31 cellular contexts compared by ENCODE assay signal in the genomic region with DNA sequence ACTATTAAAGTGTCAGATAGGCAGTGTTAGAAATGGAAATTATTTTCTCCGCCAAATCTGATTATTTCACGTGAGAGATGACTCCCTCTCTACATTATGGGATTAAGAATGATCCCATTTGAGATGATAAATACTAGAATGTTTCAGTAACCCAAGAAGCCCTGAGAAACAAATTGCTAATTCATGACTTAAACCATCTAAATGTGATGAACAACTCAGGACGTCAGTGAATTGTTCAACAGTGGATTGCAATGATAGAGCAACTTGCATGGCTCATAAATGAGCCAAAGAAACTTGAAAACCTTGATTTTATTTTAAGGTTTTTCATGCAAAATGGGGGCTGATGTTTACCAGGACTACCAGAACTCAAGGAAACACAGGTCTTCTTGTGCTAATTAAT.
"Had no signal": no experiment of that assay in that cellular context is flagged by ENCODE, and none has a peak within 500 bp of the region (broad histone marks: within the 10 kb centered on the region; RNA-seq: fewer than 3 reads in every experiment).

No MANE protein-coding gene starts in this region.

- H3K9me3 Mint-ChIP-seq: activated naive CD4-positive, alpha-beta T cell treated with anti-CD3 and anti-CD28 coated beads for 36 hours; activated naive CD8-positive, alpha-beta T cell treated with anti-CD3 and anti-CD28 coated beads for 36 hours; nephron; T-helper 2 cell treated with Interferon-gamma antibody and Interleukin-4, amounts not matched to agents 5 μg/mL and 100 μg/mL, for 36 hours had no signal

- H3K36me3 Mint-ChIP-seq: activated naive CD8-positive, alpha-beta T cell treated with anti-CD3 and anti-CD28 coated beads for 36 hours; stimulated activated naive B cell treated with anti-CD40 and anti-IgM and Interleukin-4, amounts not matched to agents 10 μg/mL and 1 μg/mL and 100 μg/mL, for 72 hours had no signal

- H3K4me1 ChIP-seq: adrenal gland, ascending aorta, lower lobe of right lung, thyroid gland, upper lobe of right lung had no signal

- H3K4me3 ChIP-seq: adrenal gland, ascending aorta, coronary artery, dorsolateral prefrontal cortex, gastroesophageal sphincter, lower lobe of right lung, sigmoid colon, smooth muscle cell, stomach, thyroid gland, upper lobe of right lung had no signal

- H3K27ac Mint-ChIP-seq: activated naive CD4-positive, alpha-beta T cell treated with anti-CD3 and anti-CD28 coated beads for 36 hours; activated naive CD8-positive, alpha-beta T cell treated with anti-CD3 and anti-CD28 coated beads for 36 hours; activated T-helper 1 cell treated with anti-CD3 and anti-CD28 coated beads, Interleukin-12 subunit alpha, Interleukin-12 subunit beta, Interleukin-2, Interleukin-4 antibody, amounts not matched to agents 30 ng/mL and 10 ng/mL and 1 ng/mL, durations not matched to agents 14 hours and 24 hours and 36 hours; stimulated activated naive B cell treated with anti-CD40 and anti-IgM and Interleukin-4, amounts not matched to agents 10 μg/mL and 1 μg/mL and 100 μg/mL, for 72 hours; T-helper 2 cell treated with Interferon-gamma antibody and Interleukin-4, amounts not matched to agents 5 μg/mL and 100 μg/mL, for 36 hours had no signal

- H3K27ac ChIP-seq: adrenal gland, ascending aorta, brain microvascular endothelial cell, coronary artery, gastroesophageal sphincter, lower lobe of right lung, sigmoid colon, stomach, thyroid gland, upper lobe of right lung had no signal

- H3K36me3 ChIP-seq: adrenal gland, ascending aorta, brain microvascular endothelial cell, gastroesophageal sphincter, lower lobe of right lung, sigmoid colon, stomach, thyroid gland, upper lobe of right lung had no signal

- H3K4me1 Mint-ChIP-seq: stimulated activated naive B cell treated with anti-CD40 and anti-IgM and Interleukin-4, amounts not matched to agents 10 μg/mL and 1 μg/mL and 100 μg/mL, for 72 hours had no signal

- DNase-seq: activated CD4-positive, alpha-beta T cell treated with anti-CD3 and anti-CD28 coated beads for 4 hours; activated CD4-positive, alpha-beta T cell treated with anti-CD3 and anti-CD28 coated beads, Interleukin-2, amount 50 U/mL, for 4 hours; activated CD4-positive, CD25-positive, alpha-beta regulatory T cell; activated CD8-positive, alpha-beta memory T cell treated with anti-CD3 and anti-CD28 coated beads, Interleukin-2, amount 50 U/mL, for 4 hours; activated effector memory CD4-positive, alpha-beta T cell treated with anti-CD3 and anti-CD28 coated beads, Interleukin-2, amount 50 U/mL, for 16 hours; activated naive CD4-positive, alpha-beta T cell treated with anti-CD3 and anti-CD28 coated beads for 36 hours; activated naive CD8-positive, alpha-beta T cell treated with anti-CD3 and anti-CD28 coated beads for 36 hours; activated T-cell treated with anti-CD3 and anti-CD28 coated beads, Interleukin-2, amount 50 U/mL, for 1 hour; adrenal gland; brain microvascular endothelial cell; dorsolateral prefrontal cortex; effector memory CD4-positive, alpha-beta T cell; hypothalamus; lower lobe of right lung; mesendoderm; sigmoid colon; stimulated activated CD4-positive, alpha-beta T cell treated with anti-CD3 and anti-CD28 coated beads, Interleukin-1b, Interleukin-23, amount 100 ng/mL, for 48 hours; stimulated activated CD4-positive, alpha-beta T cell treated with anti-CD3 and anti-CD28 coated beads, Interleukin-4, amount 100 ng/mL, for 4 hours; stimulated activated naive B cell treated with anti-CD40 and anti-IgM and Interleukin-4, amounts not matched to agents 10 μg/mL and 1 μg/mL and 100 μg/mL, for 72 hours; stomach; T-helper 1 cell; thyroid gland; upper lobe of right lung had no signal

- ATAC-seq: gastroesophageal sphincter; left lobe of liver; lower lobe of right lung; stimulated activated naive B cell treated with anti-CD40 and anti-IgM and Interleukin-4, amounts not matched to agents 10 μg/mL and 1 μg/mL and 100 μg/mL, for 72 hours; upper lobe of right lung had no signal

- H3K4me3 Mint-ChIP-seq: activated naive CD4-positive, alpha-beta T cell treated with anti-CD3 and anti-CD28 coated beads for 36 hours; activated naive CD8-positive, alpha-beta T cell treated with anti-CD3 and anti-CD28 coated beads for 36 hours; activated T-helper 1 cell treated with anti-CD3 and anti-CD28 coated beads, Interleukin-12 subunit alpha, Interleukin-12 subunit beta, Interleukin-2, Interleukin-4 antibody, amounts not matched to agents 30 ng/mL and 10 ng/mL and 1 ng/mL, durations not matched to agents 14 hours and 24 hours and 36 hours; nephron; stimulated activated naive B cell treated with anti-CD40 and anti-IgM and Interleukin-4, amounts not matched to agents 10 μg/mL and 1 μg/mL and 100 μg/mL, for 72 hours; T-helper 2 cell treated with Interferon-gamma antibody and Interleukin-4, amounts not matched to agents 5 μg/mL and 100 μg/mL, for 36 hours had no signal

- H3K27me3 ChIP-seq: adrenal gland, ascending aorta, brain microvascular endothelial cell, gastroesophageal sphincter, sigmoid colon, stomach, thyroid gland, upper lobe of right lung had no signal

- H3K27me3 Mint-ChIP-seq: stimulated activated naive B cell treated with anti-CD40 and anti-IgM and Interleukin-4, amounts not matched to agents 10 μg/mL and 1 μg/mL and 100 μg/mL, for 72 hours had no signal

- H3K9me3 ChIP-seq: adrenal gland, ascending aorta, gastroesophageal sphincter, lower lobe of right lung, sigmoid colon, stomach, thyroid gland, upper lobe of right lung had no signal
